In the genomic region with DNA sequence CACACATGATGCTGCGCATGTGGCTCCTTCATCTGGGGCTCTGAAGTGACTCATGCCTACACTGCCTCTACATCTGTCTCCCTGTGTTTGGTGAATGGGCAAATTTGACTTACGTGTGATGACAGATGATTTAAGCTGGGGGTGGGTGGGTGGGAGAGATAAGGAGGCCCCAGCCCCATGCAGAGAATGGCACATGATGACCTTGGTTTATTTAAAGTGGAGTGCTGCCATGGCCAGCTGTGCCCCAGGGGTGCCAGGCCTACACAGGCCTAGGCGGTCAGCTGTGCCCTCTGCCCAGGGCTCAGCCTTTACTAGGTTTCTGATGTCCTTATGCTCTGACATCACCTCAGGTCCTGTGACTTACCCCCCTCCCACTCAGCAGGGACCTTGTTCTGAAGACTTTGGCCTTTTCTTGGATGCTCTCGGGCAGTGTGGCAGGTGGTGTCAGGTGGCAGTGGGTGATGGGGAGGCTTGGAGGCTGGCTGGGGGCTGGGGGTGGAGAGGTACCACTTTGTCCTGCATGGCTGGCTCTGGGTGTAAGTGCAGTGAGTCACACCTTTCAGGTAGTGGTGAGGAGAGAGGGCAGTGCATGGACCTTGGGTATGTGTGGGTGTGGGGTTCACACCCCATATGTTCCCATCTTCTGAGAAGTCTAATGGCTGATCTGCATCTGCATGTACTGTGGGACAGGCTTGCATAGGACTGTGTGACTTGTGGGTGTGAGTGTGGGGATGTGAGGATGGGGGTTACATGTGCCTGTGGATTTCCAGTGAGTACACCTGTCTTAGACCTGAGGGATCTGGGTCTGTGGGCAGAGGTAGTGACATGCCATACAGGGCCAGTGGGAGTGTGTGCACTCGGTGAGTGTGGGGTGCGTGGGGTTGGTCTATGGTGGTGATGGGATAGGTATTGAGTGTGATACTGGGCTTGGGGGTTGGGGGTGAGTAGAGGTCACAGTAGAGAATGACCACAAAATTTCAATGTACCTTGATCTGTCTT, we compare ENCODE assay signal across 23 cellular contexts. TPM values are rescaled to one million over a fixed set of nuclear protein-coding genes. Genes with fewer than 3 reads are reported as not detected.
DNase-seq lines count a peak whose midpoint lies in the region; ATAC-seq and TF ChIP-seq lines count a peak whose summit lies in the region.
"Had no signal": no experiment of that assay in that cellular context is flagged by ENCODE, and none has a peak within 500 bp of the region (broad histone marks: within the 10 kb centered on the region; RNA-seq: fewer than 3 reads in every experiment).

No MANE protein-coding gene starts in this region.

- H3K4me1 Mint-ChIP-seq in activated naive CD8-positive, alpha-beta T cell treated with anti-CD3 and anti-CD28 coated beads, Interleukin-2, amount 10 ng/mL, durations not matched to agents 7 days and 5 days, result peaks cover 37% of the 10 kb centered on the region
- peaks cover 9% of the 10 kb centered on the region for H3K4me1 Mint-ChIP-seq in activated naive CD8-positive, alpha-beta T cell treated with anti-CD3 and anti-CD28 coated beads for 36 hours
- H3K4me1 Mint-ChIP-seq in brain (peaks cover 63% of the 10 kb centered on the region), natural killer cell (peaks cover 47 to 55% of the 10 kb centered on the region in 2 donors)

- POLR2A ChIA-PET in activated naive CD8-positive, alpha-beta T cell treated with anti-CD3 and anti-CD28 coated beads, Interleukin-2, amount 10 ng/mL, durations not matched to agents 7 days and 5 days (lab: Charles Lee), result no interaction called here

- intact Hi-C loops in natural killer cell (cut with micrococcal nuclease) (no loop called here), sciatic nerve (cut with DNase I) (no loop called here)

- DNase-seq in activated naive CD8-positive, alpha-beta T cell treated with anti-CD3 and anti-CD28 coated beads, Interleukin-2, amount 10 ng/mL, durations not matched to agents 7 days and 5 days, result no peak
- no peak for DNase-seq in activated naive CD8-positive, alpha-beta T cell treated with anti-CD3 and anti-CD28 coated beads for 36 hours
- DNase-seq in natural killer cell, result no peak
- no peak for DNase-seq in putamen (ENCODE audit: low spot score)
- no peak for DNase-seq in sciatic nerve (ENCODE audit: low spot score)
- no peak for DNase-seq in GM10266 (ENCODE audit: extremely low spot score)
- DNase-seq: activated CD4-positive, alpha-beta T cell treated with anti-CD3 and anti-CD28 coated beads, Interleukin-2, amount 50 U/mL, for 4 hours; activated CD8-positive, alpha-beta memory T cell treated with anti-CD3 and anti-CD28 coated beads, Interleukin-2, amount 50 U/mL, for 48 hours; activated effector memory CD4-positive, alpha-beta T cell treated with anti-CD3 and anti-CD28 coated beads, Interleukin-2, amount 50 U/mL, for 16 hours; glutamatergic neuron; HCEC 1CT; KG1; NCI-H146; NCI-H526; SK-N-SH; stimulated activated CD4-positive, alpha-beta T cell treated with anti-CD3 and anti-CD28 coated beads, Interleukin-12 subunit alpha, Interleukin-12 subunit beta, amount 100 ng/mL, for 4 hours; stimulated activated CD4-positive, alpha-beta T cell treated with anti-CD3 and anti-CD28 coated beads, Interleukin-4, amount 100 ng/mL, for 4 hours; upper lobe of left lung had no signal

- no peaks in the 10 kb centered on the region for H3K9me3 Mint-ChIP-seq in activated naive CD8-positive, alpha-beta T cell treated with anti-CD3 and anti-CD28 coated beads, Interleukin-2, amount 10 ng/mL, durations not matched to agents 7 days and 5 days
- no peaks in the 10 kb centered on the region for H3K9me3 Mint-ChIP-seq in activated naive CD8-positive, alpha-beta T cell treated with anti-CD3 and anti-CD28 coated beads for 36 hours
- H3K9me3 Mint-ChIP-seq in brain, result peaks cover 0 to 8% (median 0%) of the 10 kb centered on the region in 5 experiments
- no peaks in the 10 kb centered on the region for H3K9me3 Mint-ChIP-seq in natural killer cell
- H3K9me3 Mint-ChIP-seq: dendritic cell treated with granulocyte-macrophage colony-stimulating factor and Interleukin-4, amounts not matched to agents 40 ng/mL and 50 ng/mL, for 4 days; T-helper 2 cell treated with Interferon-gamma antibody and Interleukin-4, amounts not matched to agents 5 μg/mL and 100 μg/mL, for 36 hours had no signal

- TF ChIP-seq CTCF in brain (conservative IDR thresholded peaks at IDR 0.05), result no peak
- TF ChIP-seq CTCF in natural killer cell (IDR thresholded peaks at IDR 0.05), result no peak
- no peak for TF ChIP-seq CTCF in GM10266 (IDR thresholded peaks at IDR 0.05; ENCODE audit: control insufficient read depth, insufficient read depth, low read depth, missing control alignments)

- H3K4me3 Mint-ChIP-seq in activated naive CD8-positive, alpha-beta T cell treated with anti-CD3 and anti-CD28 coated beads, Interleukin-2, amount 10 ng/mL, durations not matched to agents 7 days and 5 days, result no peak overlapping the region
- no peak overlapping the region for H3K4me3 Mint-ChIP-seq in activated naive CD8-positive, alpha-beta T cell treated with anti-CD3 and anti-CD28 coated beads for 36 hours
- H3K4me3 Mint-ChIP-seq in brain, result peak overlapping the region in 1 of 5 experiments; percentile 13
- H3K4me3 Mint-ChIP-seq in natural killer cell, result no peak overlapping the region
- H3K4me3 Mint-ChIP-seq: dendritic cell treated with granulocyte-macrophage colony-stimulating factor and Interleukin-4, amounts not matched to agents 40 ng/mL and 50 ng/mL, for 4 days; T-helper 2 cell treated with Interferon-gamma antibody and Interleukin-4, amounts not matched to agents 5 μg/mL and 100 μg/mL, for 36 hours had no signal

- no peaks in the 10 kb centered on the region for H3K27me3 Mint-ChIP-seq in activated naive CD8-positive, alpha-beta T cell treated with anti-CD3 and anti-CD28 coated beads, Interleukin-2, amount 10 ng/mL, durations not matched to agents 7 days and 5 days
- H3K27me3 Mint-ChIP-seq in activated naive CD8-positive, alpha-beta T cell treated with anti-CD3 and anti-CD28 coated beads for 36 hours, result no peaks in the 10 kb centered on the region
- peaks cover 3% of the 10 kb centered on the region for H3K27me3 Mint-ChIP-seq in brain
- H3K27me3 Mint-ChIP-seq in natural killer cell (ENCODE audit: low read depth in 2 of 2), result no peaks in the 10 kb centered on the region

- H3K36me3 Mint-ChIP-seq in activated naive CD8-positive, alpha-beta T cell treated with anti-CD3 and anti-CD28 coated beads, Interleukin-2, amount 10 ng/mL, durations not matched to agents 7 days and 5 days, result no peaks in the 10 kb centered on the region
- no peaks in the 10 kb centered on the region for H3K36me3 Mint-ChIP-seq in activated naive CD8-positive, alpha-beta T cell treated with anti-CD3 and anti-CD28 coated beads for 36 hours
- no peaks in the 10 kb centered on the region for H3K36me3 Mint-ChIP-seq in brain
- H3K36me3 Mint-ChIP-seq in natural killer cell, result no peaks in the 10 kb centered on the region

- peak overlapping the region; percentile 57 for H3K27ac Mint-ChIP-seq in activated naive CD8-positive, alpha-beta T cell treated with anti-CD3 and anti-CD28 coated beads, Interleukin-2, amount 10 ng/mL, durations not matched to agents 7 days and 5 days
- H3K27ac Mint-ChIP-seq in activated naive CD8-positive, alpha-beta T cell treated with anti-CD3 and anti-CD28 coated beads for 36 hours, result no peak overlapping the region
- H3K27ac Mint-ChIP-seq in brain (peak overlapping the region in 3 of 5 experiments; percentile 39 to 72 (median 46)), natural killer cell (peak overlapping the region; percentile 54 to 80)
- H3K27ac Mint-ChIP-seq: dendritic cell treated with granulocyte-macrophage colony-stimulating factor and Interleukin-4, amounts not matched to agents 40 ng/mL and 50 ng/mL, for 4 days; T-helper 2 cell treated with Interferon-gamma antibody and Interleukin-4, amounts not matched to agents 5 μg/mL and 100 μg/mL, for 36 hours had no signal

- ATAC-seq in activated naive CD8-positive, alpha-beta T cell treated with anti-CD3 and anti-CD28 coated beads, Interleukin-2, amount 10 ng/mL, durations not matched to agents 7 days and 5 days (ENCODE audit: low read depth), result no peak
- no peak for ATAC-seq in natural killer cell
- ATAC-seq in sciatic nerve, result no peak
- no peak for ATAC-seq in HG02610 (IDR thresholded peaks at IDR 0.05; ENCODE audit: unreplicated experiment)
- ATAC-seq: left lobe of liver had no signal

RNA-seq across cellular contexts. Expression of a gene that starts 41.4 kb away (rescaled TPM):
- total RNA-seq in activated naive CD8-positive, alpha-beta T cell treated with anti-CD3 and anti-CD28 coated beads, Interleukin-2, amount 10 ng/mL, durations not matched to agents 7 days and 5 days, result 10 to 100 TPM; 33.6 to 39.5 TPM
- total RNA-seq in activated naive CD8-positive, alpha-beta T cell treated with anti-CD3 and anti-CD28 coated beads for 36 hours, result 10 to 100 TPM; 51.9 to 54.7 TPM
- polyA plus RNA-seq in brain (ENCODE audit: insufficient read depth, low read depth, low replicate concordance), result 99.2 TPM
- total RNA-seq in natural killer cell, result 10 to 100 TPM in 1 of 3 donors, 1 to 10 TPM in 2; 3.6 to 27.5 (median 3.7) TPM
- 155 TPM for total RNA-seq in sciatic nerve
